Comparison of ENCODE assay signal across 1 cellular context in genomic region chr2:215435809-215436704, GRCh38.
A peak's percentile ranks its signal among the peaks of the same experiment; 100 is the strongest.
TF ChIP-seq lines count a peak whose summit lies in the region.

Gene FN1 (minus strand): TSS chr2:215436068. CDS start chr2:215435802, 266 bp downstream.

TF ChIP-seq in WTC11, 78 proteins besides CTCF, POLR2A, EP300 and RAD21 (continued from another document):
- TF ChIP-seq ARID4B (CRISPR knock-in tag; IDR thresholded peaks at IDR 0.05; ENCODE audit: borderline replicate concordance) (no peak), STAT6 (CRISPR knock-in tag; conservative IDR thresholded peaks at IDR 0.05; ENCODE audit: low read depth) (no peak), ZNF396 (CRISPR knock-in tag; IDR thresholded peaks at IDR 0.05; ENCODE audit: borderline replicate concordance) (no peak), ZNF532 (CRISPR knock-in tag; IDR thresholded peaks at IDR 0.05; ENCODE audit: borderline replicate concordance) (no peak), FOXP4 (CRISPR knock-in tag; IDR thresholded peaks at IDR 0.05) (no peak), ETV6 (CRISPR knock-in tag; IDR thresholded peaks at IDR 0.05) (0 out of 2 replicates have a peak, but pooled peaks have one; percentile 20), TEAD1 (CRISPR knock-in tag; IDR thresholded peaks at IDR 0.05) (no peak), ZNF121 (CRISPR knock-in tag; IDR thresholded peaks at IDR 0.05) (no peak), MAX (CRISPR knock-in tag; IDR thresholded peaks at IDR 0.05) (peak; percentile 49; the same call in 1 of the 2 replicates), GTF2I (CRISPR knock-in tag; conservative IDR thresholded peaks at IDR 0.05) (no peak), GABPB1 (CRISPR knock-in tag; IDR thresholded peaks at IDR 0.05) (peak; percentile 59), NR3C1 (CRISPR knock-in tag; conservative IDR thresholded peaks at IDR 0.05; ENCODE audit: low read depth) (no peak), ZNF423 (CRISPR knock-in tag; IDR thresholded peaks at IDR 0.05) (no peak), USF1 (CRISPR knock-in tag; IDR thresholded peaks at IDR 0.05) (no peak), SOX15 (CRISPR knock-in tag; IDR thresholded peaks at IDR 0.05) (no peak), MLX (CRISPR knock-in tag; IDR thresholded peaks at IDR 0.05) (no peak), KAT7 (CRISPR knock-in tag; IDR thresholded peaks at IDR 0.05; ENCODE audit: borderline replicate concordance) (0 out of 2 replicates have a peak, but pooled peaks have one; percentile 74), EMX1 (CRISPR knock-in tag; IDR thresholded peaks at IDR 0.05) (no peak), ZSCAN18 (CRISPR knock-in tag; IDR thresholded peaks at IDR 0.05) (no peak)
